In genomic region chr17:32862940-32863339, GRCh38 we compare ENCODE assay signal across 18 cellular contexts.
"Had no signal": no experiment of that assay in that cellular context is flagged by ENCODE, and none has a peak within 500 bp of the region (broad histone marks: within the 10 kb centered on the region; RNA-seq: fewer than 3 reads in every experiment).

No MANE protein-coding gene starts in this region.

- H3K4me3 Mint-ChIP-seq: activated naive CD4-positive, alpha-beta T cell treated with anti-CD3 and anti-CD28 coated beads, Interleukin-2, amount 50 U/mL, for 24 hours; activated T-cell treated with anti-CD3 and anti-CD28 coated beads, Interleukin-2, amount 50 U/mL, for 24 hours; natural killer cell; stimulated activated memory B cell treated with anti-CD40 and anti-IgM and Interleukin-4, amounts not matched to agents 10 μg/mL and 1 μg/mL and 100 μg/mL, for 72 hours; T-helper 2 cell treated with Interferon-gamma antibody and Interleukin-4, amounts not matched to agents 5 μg/mL and 100 μg/mL, for 36 hours; type B pancreatic cell had no signal

- H3K4me3 ChIP-seq: gastrocnemius medialis, heart right ventricle, smooth muscle cell had no signal

- DNase-seq: activated CD4-positive, alpha-beta T cell treated with anti-CD3 and anti-CD28 coated beads, Interleukin-2, amount 50 U/mL, for 4 hours; activated effector memory CD4-positive, alpha-beta T cell treated with Interleukin-2 at 50 U/mL for 16 hours; activated T-cell treated with anti-CD3 and anti-CD28 coated beads, Interleukin-2, amount 50 U/mL, for 24 hours; central memory CD4-positive, alpha-beta T cell; cortex of kidney; effector CD8-positive, alpha-beta T cell; gastrocnemius medialis; heart right ventricle; kidney; natural killer cell; right cardiac atrium had no signal

- H3K36me3 Mint-ChIP-seq: natural killer cell; stimulated activated memory B cell treated with anti-CD40 and anti-IgM and Interleukin-4, amounts not matched to agents 10 μg/mL and 1 μg/mL and 100 μg/mL, for 72 hours had no signal

- H3K4me2 ChIP-seq: smooth muscle cell had no signal

- H3K9me3 Mint-ChIP-seq: activated naive CD4-positive, alpha-beta T cell treated with anti-CD3 and anti-CD28 coated beads, Interleukin-2, amount 50 U/mL, for 24 hours; activated T-cell treated with anti-CD3 and anti-CD28 coated beads, Interleukin-2, amount 50 U/mL, for 24 hours; natural killer cell; stimulated activated memory B cell treated with anti-CD40 and anti-IgM and Interleukin-4, amounts not matched to agents 10 μg/mL and 1 μg/mL and 100 μg/mL, for 72 hours; T-helper 2 cell treated with Interferon-gamma antibody and Interleukin-4, amounts not matched to agents 5 μg/mL and 100 μg/mL, for 36 hours; type B pancreatic cell had no signal

- H3K27ac Mint-ChIP-seq: activated naive CD4-positive, alpha-beta T cell treated with anti-CD3 and anti-CD28 coated beads, Interleukin-2, amount 50 U/mL, for 24 hours; activated T-cell treated with anti-CD3 and anti-CD28 coated beads, Interleukin-2, amount 50 U/mL, for 24 hours; natural killer cell; progenitor cell of endocrine pancreas; stimulated activated memory B cell treated with anti-CD40 and anti-IgM and Interleukin-4, amounts not matched to agents 10 μg/mL and 1 μg/mL and 100 μg/mL, for 72 hours; T-helper 2 cell treated with Interferon-gamma antibody and Interleukin-4, amounts not matched to agents 5 μg/mL and 100 μg/mL, for 36 hours; type B pancreatic cell had no signal

- ATAC-seq: activated CD4-positive, CD25-positive, alpha-beta regulatory T cell treated with anti-CD3 and anti-CD28 coated beads, Interleukin-2, amount 50 U/mL, for 24 hours; gastrocnemius medialis; heart right ventricle; natural killer cell; right cardiac atrium; stimulated activated memory B cell treated with anti-CD40 and anti-IgM and Interleukin-4, amounts not matched to agents 10 μg/mL and 1 μg/mL and 100 μg/mL, for 72 hours had no signal

- H3K9me3 ChIP-seq: gastrocnemius medialis, heart right ventricle had no signal

- H3K27ac ChIP-seq: gastrocnemius medialis, heart right ventricle had no signal

- H3K27me3 ChIP-seq: gastrocnemius medialis, heart right ventricle had no signal

- H3K36me3 ChIP-seq: gastrocnemius medialis, heart right ventricle had no signal

- H3K4me1 Mint-ChIP-seq: activated naive CD4-positive, alpha-beta T cell treated with anti-CD3 and anti-CD28 coated beads, Interleukin-2, amount 50 U/mL, for 24 hours; stimulated activated memory B cell treated with anti-CD40 and anti-IgM and Interleukin-4, amounts not matched to agents 10 μg/mL and 1 μg/mL and 100 μg/mL, for 72 hours had no signal
